In the genomic region with DNA sequence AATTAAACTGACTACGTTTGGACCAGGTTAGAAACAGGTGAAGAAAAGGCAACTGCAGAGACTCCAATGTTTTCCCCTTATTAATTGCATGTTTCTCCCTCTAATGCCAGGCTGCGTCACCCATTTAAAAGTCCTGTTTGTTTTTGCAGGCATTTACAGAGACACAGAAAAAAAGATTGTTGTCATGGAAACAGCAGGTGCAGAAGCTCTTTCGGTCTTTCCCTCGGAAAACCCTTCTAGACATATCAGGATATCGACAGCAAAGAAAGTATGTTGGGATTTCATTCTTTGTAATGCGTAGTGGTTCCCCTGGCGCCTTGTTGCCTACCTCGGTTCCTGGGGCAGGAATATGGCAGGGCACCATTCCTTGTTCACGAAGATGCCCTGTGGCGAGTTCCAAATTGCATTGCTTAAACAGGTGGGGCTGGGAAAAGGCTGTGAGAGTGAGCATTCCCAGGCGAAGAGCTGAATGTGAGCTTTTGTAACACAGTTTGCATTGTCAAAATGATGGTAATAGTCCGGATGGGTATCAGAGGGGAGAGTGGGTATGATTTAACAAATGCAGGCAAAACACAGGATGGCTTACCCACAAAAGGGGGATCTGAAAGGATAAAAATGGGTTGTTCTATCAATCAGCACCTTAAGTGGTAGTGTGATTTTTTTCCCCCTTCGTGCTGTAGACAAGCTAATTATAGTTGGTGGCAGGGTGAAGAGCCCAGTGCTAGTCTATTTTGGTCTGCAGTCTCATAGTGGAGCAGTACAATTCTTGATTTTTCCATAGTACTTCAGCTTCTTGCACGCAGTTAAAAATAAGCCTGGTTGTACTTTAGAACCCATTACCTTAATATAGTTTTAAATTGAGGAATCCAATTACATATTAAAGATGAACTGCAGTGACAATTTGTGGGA, we compare ENCODE assay signal across 21 cellular contexts.
DNase-seq lines count a peak whose midpoint lies in the region; ATAC-seq, FAIRE-seq and TF ChIP-seq lines count a peak whose summit lies in the region.
"Had no signal": no experiment of that assay in that cellular context is flagged by ENCODE, and none has a peak within 500 bp of the region (broad histone marks: within the 10 kb centered on the region; RNA-seq: fewer than 3 reads in every experiment).

No MANE protein-coding gene starts in this region.

- no peak for ATAC-seq in GM21737 (IDR thresholded peaks at IDR 0.05; ENCODE audit: unreplicated experiment)
- ATAC-seq in pancreas = no peak
- ATAC-seq: A549; activated naive CD4-positive, alpha-beta T cell treated with anti-CD3 and anti-CD28 coated beads, Interleukin-2, amount 50 U/mL, for 72 hours; stimulated activated naive CD8-positive, alpha-beta T cell treated with anti-CD3 and anti-CD28 coated beads, Interleukin-15, amount 100 ng/mL, for 72 hours had no signal

- DNase-seq in activated naive CD4-positive, alpha-beta T cell treated with anti-CD3 and anti-CD28 coated beads, Interleukin-2, amount 10 ng/mL, durations not matched to agents 7 days and 5 days = peak; percentile 12
- no peak for DNase-seq in activated naive CD4-positive, alpha-beta T cell treated with anti-CD3 and anti-CD28 coated beads, Interleukin-2, amount 50 U/mL, for 16 hours
- DNase-seq in astrocyte (ENCODE audit: low read depth) (no peak), mesenteric fat pad (ENCODE audit: low spot score) (peak; percentile 57), tibial artery (no peak), Caco-2 (no peak), pancreas (no peak)
- DNase-seq: activated CD4-positive, alpha-beta memory T cell treated with anti-CD3 and anti-CD28 coated beads for 36 hours; activated T-cell treated with anti-CD3 and anti-CD28 coated beads, Interleukin-2, amount 50 U/mL, for 24 hours; CD4-positive, CD25-positive, alpha-beta regulatory T cell; mammary epithelial cell; NCI-H226; stimulated activated naive CD8-positive, alpha-beta T cell treated with anti-CD3 and anti-CD28 coated beads, Interleukin-15, amount 100 ng/mL, for 72 hours had no signal

- H3K4me3 Mint-ChIP-seq in activated naive CD4-positive, alpha-beta T cell treated with anti-CD3 and anti-CD28 coated beads, Interleukin-2, amount 10 ng/mL, durations not matched to agents 7 days and 5 days = no peak overlapping the region
- H3K4me3 Mint-ChIP-seq in astrocyte (ENCODE audit: unreplicated experiment) = no peak overlapping the region
- H3K4me3 Mint-ChIP-seq in Caco-2 (ENCODE audit: unreplicated experiment) = no peak overlapping the region
- H3K4me3 Mint-ChIP-seq: activated CD4-positive, alpha-beta memory T cell treated with anti-CD3 and anti-CD28 coated beads for 36 hours; activated T-cell treated with anti-CD3 and anti-CD28 coated beads, Interleukin-2, amount 50 U/mL, for 24 hours; CD4-positive, CD25-positive, alpha-beta regulatory T cell; dendritic cell treated with granulocyte-macrophage colony-stimulating factor and Interleukin-4, amounts not matched to agents 40 ng/mL and 50 ng/mL, for 4 days; neural progenitor cell; stimulated activated naive CD8-positive, alpha-beta T cell treated with anti-CD3 and anti-CD28 coated beads, Interleukin-15, amount 100 ng/mL, for 72 hours had no signal

- H3K36me3 ChIP-seq in astrocyte (ENCODE audit: insufficient read depth, low read length) (peaks cover 13% of the 10 kb centered on the region), tibial artery (peaks cover 14 to 22% (median 17%) of the 10 kb centered on the region in 3 donors), Caco-2 (ENCODE audit: control insufficient read depth, insufficient read depth, low read length) (peaks cover 1% of the 10 kb centered on the region; the same call in 1 of the 2 replicates), pancreas (no peaks in the 10 kb centered on the region)
- H3K36me3 ChIP-seq: neural progenitor cell had no signal

- H3K4me1 ChIP-seq in astrocyte (ENCODE audit: insufficient read depth, low read length) (peaks cover 25% of the 10 kb centered on the region), tibial artery (peaks cover 0 to 70% (median 43%) of the 10 kb centered on the region in 4 donors), Caco-2 (peaks cover 5% of the 10 kb centered on the region; the same call in 1 of the 2 replicates), pancreas (peaks cover 0 to 7% (median 0%) of the 10 kb centered on the region in 3 donors)

- H3K36me3 Mint-ChIP-seq in activated naive CD4-positive, alpha-beta T cell treated with anti-CD3 and anti-CD28 coated beads, Interleukin-2, amount 10 ng/mL, durations not matched to agents 7 days and 5 days = no peaks in the 10 kb centered on the region
- H3K36me3 Mint-ChIP-seq in astrocyte (ENCODE audit: low read depth, unreplicated experiment) (peaks cover 33% of the 10 kb centered on the region), Caco-2 (ENCODE audit: insufficient read depth, unreplicated experiment) (peaks cover 91% of the 10 kb centered on the region)
- H3K36me3 Mint-ChIP-seq: activated CD4-positive, alpha-beta memory T cell treated with anti-CD3 and anti-CD28 coated beads for 36 hours; CD4-positive, CD25-positive, alpha-beta regulatory T cell had no signal

- no peak overlapping the region for H3K4me3 ChIP-seq in astrocyte (ENCODE audit: insufficient read depth, low read depth, low read length)
- H3K4me3 ChIP-seq in tibial artery = no peak overlapping the region
- H3K4me3 ChIP-seq in Caco-2 (ENCODE audit: low read depth, low read length) = no peak overlapping the region
- H3K4me3 ChIP-seq in pancreas = no peak overlapping the region
- H3K4me3 ChIP-seq: A549, neural progenitor cell, vagina had no signal

- no peaks in the 10 kb centered on the region for H3K9me3 Mint-ChIP-seq in activated naive CD4-positive, alpha-beta T cell treated with anti-CD3 and anti-CD28 coated beads, Interleukin-2, amount 10 ng/mL, durations not matched to agents 7 days and 5 days
- H3K9me3 Mint-ChIP-seq in astrocyte (ENCODE audit: unreplicated experiment) = no peaks in the 10 kb centered on the region
- H3K9me3 Mint-ChIP-seq in Caco-2 (ENCODE audit: unreplicated experiment) = no peaks in the 10 kb centered on the region
- H3K9me3 Mint-ChIP-seq: activated CD4-positive, alpha-beta memory T cell treated with anti-CD3 and anti-CD28 coated beads for 36 hours; activated naive CD4-positive, alpha-beta T cell treated with anti-CD3 and anti-CD28 coated beads, Interleukin-2, amount 50 U/mL, for 72 hours; activated T-cell treated with anti-CD3 and anti-CD28 coated beads, Interleukin-2, amount 50 U/mL, for 24 hours; brain; CD4-positive, CD25-positive, alpha-beta regulatory T cell; dendritic cell treated with granulocyte-macrophage colony-stimulating factor and Interleukin-4, amounts not matched to agents 40 ng/mL and 50 ng/mL, for 4 days; neural progenitor cell; stimulated activated naive CD8-positive, alpha-beta T cell treated with anti-CD3 and anti-CD28 coated beads, Interleukin-15, amount 100 ng/mL, for 72 hours had no signal

- no TSS peak for BruUV-seq in Caco-2 (replicated peaks; lab: Mats Ljungman, UMichigan)

- no peak overlapping the region for H3K27ac Mint-ChIP-seq in activated naive CD4-positive, alpha-beta T cell treated with anti-CD3 and anti-CD28 coated beads, Interleukin-2, amount 10 ng/mL, durations not matched to agents 7 days and 5 days
- H3K27ac Mint-ChIP-seq in astrocyte (ENCODE audit: unreplicated experiment) (peak overlapping the region; percentile 48), Caco-2 (ENCODE audit: unreplicated experiment) (no peak overlapping the region)
- H3K27ac Mint-ChIP-seq: activated CD4-positive, alpha-beta memory T cell treated with anti-CD3 and anti-CD28 coated beads for 36 hours; activated naive CD4-positive, alpha-beta T cell treated with anti-CD3 and anti-CD28 coated beads, Interleukin-2, amount 50 U/mL, for 72 hours; activated T-cell treated with anti-CD3 and anti-CD28 coated beads, Interleukin-2, amount 50 U/mL, for 24 hours; dendritic cell treated with granulocyte-macrophage colony-stimulating factor and Interleukin-4, amounts not matched to agents 40 ng/mL and 50 ng/mL, for 4 days; neural progenitor cell; stimulated activated naive CD8-positive, alpha-beta T cell treated with anti-CD3 and anti-CD28 coated beads, Interleukin-15, amount 100 ng/mL, for 72 hours had no signal

- no peak overlapping the region for H3K9ac ChIP-seq in astrocyte (ENCODE audit: low read length)
- H3K9ac ChIP-seq: neural progenitor cell had no signal

- H3K4me2 ChIP-seq in astrocyte (ENCODE audit: low read length) = no peak overlapping the region
- H3K4me2 ChIP-seq: A549, neural progenitor cell had no signal

- H2AFZ ChIP-seq in astrocyte (ENCODE audit: low read depth, low read length) = no peak overlapping the region
- H2AFZ ChIP-seq: neural progenitor cell had no signal

- H3K27me3 ChIP-seq in astrocyte (ENCODE audit: insufficient read depth, low read length) = no peaks in the 10 kb centered on the region
- H3K27me3 ChIP-seq in tibial artery = no peaks in the 10 kb centered on the region
- no peaks in the 10 kb centered on the region for H3K27me3 ChIP-seq in Caco-2 (replicated peaks; ENCODE audit: control insufficient read depth, insufficient read depth, low read length)
- H3K27me3 ChIP-seq in pancreas = no peaks in the 10 kb centered on the region
- H3K27me3 ChIP-seq: neural progenitor cell, vagina had no signal

- H3K9me3 ChIP-seq in astrocyte (ENCODE audit: insufficient read depth, low read depth, low read length) (no peaks in the 10 kb centered on the region), tibial artery (no peaks in the 10 kb centered on the region), Caco-2 (no peaks in the 10 kb centered on the region), pancreas (no peaks in the 10 kb centered on the region)
- H3K9me3 ChIP-seq: A549, vagina had no signal

- 78 to 81% methylated on average over 14 of the region's 14 CpGs for WGBS in pancreas, 2 donors

- intact Hi-C loops in tibial artery (cut with DNase I; ENCODE audit: low total_unique reads) = loop anchor here (5.0 kb wide), 1 partner anchor 83 kb away; no protein-coding TSS in a partner anchor
- intact Hi-C loops in Caco-2 (cut with micrococcal nuclease; ENCODE audit: unreplicated experiment) = no loop called here
- intact Hi-C loops in pancreas (cut with DNase I) = loop anchor here in 2 of 3 donors (5.0 to 10.0 kb wide), 2 partner anchors 85 to 198 kb away; no protein-coding TSS in a partner anchor

- TF ChIP-seq CTCF in astrocyte (IDR thresholded peaks at IDR 0.05; ENCODE audit: insufficient read depth, low read depth, low read length) (no peak), tibial artery (IDR thresholded peaks at IDR 0.05) (no peak), Caco-2 (IDR thresholded peaks at IDR 0.05; ENCODE audit: insufficient read depth in 1 of 2, low read depth in 1 of 2, low read length in 1 of 2, severe bottlenecking in 1 of 2, unreplicated experiment in 1 of 2) (no peak), pancreas (IDR thresholded peaks at IDR 0.05) (no peak)

- H3K27me3 Mint-ChIP-seq in activated naive CD4-positive, alpha-beta T cell treated with anti-CD3 and anti-CD28 coated beads, Interleukin-2, amount 10 ng/mL, durations not matched to agents 7 days and 5 days = peaks cover 28% of the 10 kb centered on the region
- H3K27me3 Mint-ChIP-seq in astrocyte (ENCODE audit: low read depth, unreplicated experiment) (no peaks in the 10 kb centered on the region), Caco-2 (ENCODE audit: insufficient read depth, unreplicated experiment) (no peaks in the 10 kb centered on the region)

- FAIRE-seq in astrocyte (lab: Jason Lieb, UNC) (no peak), pancreas (lab: Jason Lieb, UNC) (no peak)
- FAIRE-seq: A549, frontal cortex had no signal

- H4K20me1 ChIP-seq in astrocyte (ENCODE audit: insufficient read depth, low read length) = peaks cover 4% of the 10 kb centered on the region

- CTCF ChIA-PET in activated naive CD4-positive, alpha-beta T cell treated with anti-CD3 and anti-CD28 coated beads, Interleukin-2, amount 10 ng/mL, durations not matched to agents 7 days and 5 days (lab: Charles Lee) = interaction anchor here (0.5 to 1.0 kb wide), 3 partner anchors 9 to 66 kb away, joined by 3 to 5 read pairs (median 3); no protein-coding TSS in a partner anchor
- CTCF ChIA-PET in Caco-2 (lab: Charles Lee) = interaction anchor here (0.6 kb wide), 1 partner anchor 148 kb away, joined by 3 read pairs; no protein-coding TSS in a partner anchor

- peaks cover 23% of the 10 kb centered on the region for H3K4me1 Mint-ChIP-seq in activated naive CD4-positive, alpha-beta T cell treated with anti-CD3 and anti-CD28 coated beads, Interleukin-2, amount 10 ng/mL, durations not matched to agents 7 days and 5 days
- H3K4me1 Mint-ChIP-seq in astrocyte (ENCODE audit: low read depth, unreplicated experiment) (peaks cover 23% of the 10 kb centered on the region), Caco-2 (ENCODE audit: low read depth, unreplicated experiment) (peaks cover 12% of the 10 kb centered on the region)

- H3K27ac ChIP-seq in astrocyte (ENCODE audit: low read depth, low read length) = no peak overlapping the region
- H3K27ac ChIP-seq in tibial artery = peak overlapping the region; percentile 84 to 88
- no peak overlapping the region for H3K27ac ChIP-seq in pancreas
- H3K27ac ChIP-seq: A549, neural progenitor cell had no signal

- POLR2A ChIA-PET in Caco-2 (lab: Charles Lee) = no interaction called here

- H3K79me2 ChIP-seq in astrocyte (ENCODE audit: insufficient read depth, low read length) = no peaks in the 10 kb centered on the region

Comparison
In these comparisons a context has a peak if more than half of its experiments do, and no peak if none do; other contexts are left out.
1. DNase-seq: peak in activated naive CD4-positive, alpha-beta T cell treated with anti-CD3 and anti-CD28 coated beads, Interleukin-2, amount 10 ng/mL, durations not matched to agents 7 days and 5 days (single experiment) and mesenteric fat pad (single experiment); none in activated naive CD4-positive, alpha-beta T cell treated with anti-CD3 and anti-CD28 coated beads, Interleukin-2, amount 50 U/mL, for 16 hours (single experiment), astrocyte (single experiment), tibial artery (0 of 2), Caco-2 (0 of 2) and pancreas (0 of 6).
2. H3K27ac ChIP-seq: peak in tibial artery (2 of 2); none in astrocyte (single experiment) and pancreas (0 of 4).